Comparison of ENCODE assay signal across 30 cellular contexts in the genomic region with DNA sequence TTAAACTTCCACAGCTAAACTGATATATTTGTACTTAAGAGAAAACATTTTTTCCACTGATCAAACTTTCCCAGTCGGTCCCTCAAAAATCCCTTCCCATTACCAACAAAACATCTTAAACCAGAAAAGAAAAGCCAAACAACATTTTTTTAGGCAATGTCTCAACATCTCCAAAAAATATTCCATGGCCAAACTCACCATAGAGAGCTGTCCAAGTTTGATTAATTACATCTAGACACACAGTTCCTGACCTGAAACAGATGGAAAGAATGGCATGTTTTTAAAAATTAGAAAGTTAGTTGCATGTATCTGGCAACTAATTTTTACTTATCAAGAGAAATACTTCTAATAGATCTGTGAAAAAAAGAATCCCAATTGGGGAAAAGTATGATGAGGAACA.
DNase-seq lines count a peak whose midpoint lies in the region; ATAC-seq, FAIRE-seq and TF ChIP-seq lines count a peak whose summit lies in the region.
"Had no signal": no experiment of that assay in that cellular context is flagged by ENCODE, and none has a peak within 500 bp of the region (broad histone marks: within the 10 kb centered on the region; RNA-seq: fewer than 3 reads in every experiment).

No MANE protein-coding gene starts in this region.

- H3K36me3 ChIP-seq in right atrium auricular region = no peaks in the 10 kb centered on the region
- peaks cover 12% of the 10 kb centered on the region for H3K36me3 ChIP-seq in adipocyte (ENCODE audit: control insufficient read depth, insufficient read depth, low read length, severe bottlenecking)
- H3K36me3 ChIP-seq in small intestine (ENCODE audit: control insufficient read depth in 2 of 2, insufficient read depth in 2 of 2, low read length in 2 of 2) = peaks cover 0 to 3% of the 10 kb centered on the region in 2 donors
- H3K36me3 ChIP-seq: transverse colon had no signal

- no peaks in the 10 kb centered on the region for H3K27me3 ChIP-seq in right atrium auricular region
- H3K27me3 ChIP-seq in adipocyte (replicated peaks; ENCODE audit: control insufficient read depth, insufficient read depth, low read length) = no peaks in the 10 kb centered on the region
- H3K27me3 ChIP-seq in small intestine (ENCODE audit: control insufficient read depth in 2 of 2, insufficient read depth in 2 of 2, low read length in 2 of 2) = no peaks in the 10 kb centered on the region
- H3K27me3 ChIP-seq: BLaER1, body of pancreas, hepatocyte, transverse colon had no signal

- peak overlapping the region; percentile 4 for H3K9ac ChIP-seq in adipocyte (ENCODE audit: low read length)
- H3K9ac ChIP-seq: BLaER1 had no signal

- WGBS in small intestine, 3 donors = 82 to 95% (median 91%) methylated on average over 1 of the region's 1 CpG

- DNase-seq in right atrium auricular region (ENCODE audit: low spot score) (no peak), Right ventricle myocardium inferior (ENCODE audit: missing footprints) (no peak), adipocyte (ENCODE audit: low read depth) (no peak), fibroblast of the aortic adventitia (ENCODE audit: low read depth) (peak; percentile 78), small intestine (no peak)
- DNase-seq: activated CD4-positive, alpha-beta T cell treated with anti-CD3 and anti-CD28 coated beads, Interleukin-2, amount 10 ng/mL, durations not matched to agents 24 days and 14 days; activated naive CD8-positive, alpha-beta T cell treated with anti-CD3 and anti-CD28 coated beads, Interleukin-2, amount 50 U/mL, for 24 hours; activated T-cell treated with anti-CD3 and anti-CD28 coated beads, Interleukin-2, amount 50 U/mL, for 48 hours; body of pancreas; COR-L47; foreskin melanocyte; KG1; left colon; mesendoderm; MM.1S; NCI-H1436 treated with DMSO at 0.1 percent for 48 hours; NCI-H2107; NCI-H446; NCI-H774; nucleus accumbens; transverse colon had no signal

- ATAC-seq in Right ventricle myocardium inferior (no peak), GM18873 (IDR thresholded peaks at IDR 0.05; ENCODE audit: low FRiP score, unreplicated experiment) (no peak), HG03442 (IDR thresholded peaks at IDR 0.05; ENCODE audit: unreplicated experiment) (no peak), HG02623 (IDR thresholded peaks at IDR 0.05; ENCODE audit: unreplicated experiment) (no peak)
- ATAC-seq: activated naive CD8-positive, alpha-beta T cell treated with anti-CD3 and anti-CD28 coated beads, Interleukin-2, amount 50 U/mL, for 24 hours; body of pancreas; left colon had no signal

- H3K27ac ChIP-seq in right atrium auricular region (peak overlapping the region; percentile 7 to 87), small intestine (ENCODE audit: low read depth in 1 of 2, low read length in 1 of 2) (no peak overlapping the region)
- H3K27ac ChIP-seq: BLaER1, hepatocyte, RWPE1, transverse colon had no signal

- intact Hi-C loops in Right ventricle myocardium inferior (cut with DNase I) = no loop called here

- no peak for TF ChIP-seq CTCF in right atrium auricular region (IDR thresholded peaks at IDR 0.05)
- TF ChIP-seq CTCF in fibroblast of the aortic adventitia (IDR thresholded peaks at IDR 0.05; ENCODE audit: insufficient read depth, low read length) = no peak

- H3K9me3 ChIP-seq in right atrium auricular region (no peaks in the 10 kb centered on the region), adipocyte (ENCODE audit: control insufficient read depth, low read length) (no peaks in the 10 kb centered on the region), small intestine (ENCODE audit: control insufficient read depth, low read depth) (no peaks in the 10 kb centered on the region)
- H3K9me3 ChIP-seq: BLaER1, body of pancreas, HAP-1, transverse colon had no signal

- FAIRE-seq in small intestine (lab: Jason Lieb, UNC) = no peak
- FAIRE-seq: G401.6 had no signal

- H3K4me3 ChIP-seq in right atrium auricular region (no peak overlapping the region), adipocyte (ENCODE audit: low read length) (no peak overlapping the region), fibroblast of the aortic adventitia (ENCODE audit: low read depth, low read length) (no peak overlapping the region), small intestine (ENCODE audit: low read depth in 1 of 2, low read length in 2 of 2) (no peak overlapping the region)
- H3K4me3 ChIP-seq: BLaER1, body of pancreas, HAP-1, hepatocyte, skin epidermis, transverse colon had no signal

- H3K4me1 ChIP-seq in right atrium auricular region = peaks cover 0 to 86% of the 10 kb centered on the region in 2 donors
- H3K4me1 ChIP-seq in adipocyte (ENCODE audit: control insufficient read depth, insufficient read depth, low read length) = peaks cover 75% of the 10 kb centered on the region
- H3K4me1 ChIP-seq in small intestine (ENCODE audit: control insufficient read depth in 2 of 2, insufficient read depth in 1 of 2, low read depth in 1 of 2, low read length in 1 of 2) = peaks cover 6 to 12% of the 10 kb centered on the region in 2 donors

Comparison
In these comparisons a context has a peak if more than half of its experiments do, and no peak if none do; other contexts are left out.
1. H3K27ac ChIP-seq: peak in right atrium auricular region (2 of 2); none in small intestine (0 of 2).